In genomic region chr14:91297081-91297711, GRCh38 we compare ENCODE assay signal across 34 cellular contexts. TPM values are rescaled to one million over a fixed set of nuclear protein-coding genes. Genes with fewer than 3 reads are reported as not detected.
DNase-seq lines count a peak whose midpoint lies in the region; ATAC-seq, FAIRE-seq and TF ChIP-seq lines count a peak whose summit lies in the region.
"Had no signal": no experiment of that assay in that cellular context is flagged by ENCODE, and none has a peak within 500 bp of the region (broad histone marks: within the 10 kb centered on the region; RNA-seq: fewer than 3 reads in every experiment).

No MANE protein-coding gene starts in this region.

- no peaks in the 10 kb centered on the region for H3K9me3 Mint-ChIP-seq in activated naive CD4-positive, alpha-beta T cell treated with anti-CD3 and anti-CD28 coated beads, Interleukin-2, amount 50 U/mL, for 24 hours
- no peaks in the 10 kb centered on the region for H3K9me3 Mint-ChIP-seq in activated CD8-positive, alpha-beta T cell treated with anti-CD3 and anti-CD28 coated beads for 36 hours
- no peaks in the 10 kb centered on the region for H3K9me3 Mint-ChIP-seq in stimulated activated effector memory CD8-positive, alpha-beta T cell treated with anti-CD3 and anti-CD28 coated beads, Interleukin-12 subunit alpha, Interleukin-12 subunit beta, amount 100 ng/mL, for 72 hours
- H3K9me3 Mint-ChIP-seq: activated naive CD8-positive, alpha-beta T cell treated with anti-CD3 and anti-CD28 coated beads, Interleukin-2, amount 10 ng/mL, durations not matched to agents 7 days and 5 days; H9 had no signal

- CTCF ChIA-PET in activated CD8-positive, alpha-beta T cell treated with anti-CD3 and anti-CD28 coated beads for 36 hours (lab: Charles Lee) = interaction anchor here (1.0 to 1.8 kb wide), 5 partner anchors 9 to 328 kb away, joined by 3 to 10 read pairs (median 6); no protein-coding TSS in a partner anchor

- no peak for FAIRE-seq in kidney (lab: Jason Lieb, UNC)
- FAIRE-seq: G401.6 had no signal

- no peaks in the 10 kb centered on the region for H3K27me3 Mint-ChIP-seq in activated naive CD4-positive, alpha-beta T cell treated with anti-CD3 and anti-CD28 coated beads, Interleukin-2, amount 50 U/mL, for 24 hours
- H3K27me3 Mint-ChIP-seq in activated CD8-positive, alpha-beta T cell treated with anti-CD3 and anti-CD28 coated beads for 36 hours = no peaks in the 10 kb centered on the region
- H3K27me3 Mint-ChIP-seq: activated naive CD8-positive, alpha-beta T cell treated with anti-CD3 and anti-CD28 coated beads, Interleukin-2, amount 10 ng/mL, durations not matched to agents 7 days and 5 days had no signal

- no peak overlapping the region for H3K9ac ChIP-seq in kidney (ENCODE audit: low read length in 2 of 2)
- H3K9ac ChIP-seq: BLaER1, SK-N-SH had no signal

- H3K9me3 ChIP-seq in kidney (ENCODE audit: control insufficient read depth in 1 of 2, low read length in 2 of 2) (no peaks in the 10 kb centered on the region), mucosa of descending colon (no peaks in the 10 kb centered on the region)
- H3K9me3 ChIP-seq: ascending aorta, BLaER1, Caco-2, neutrophil, prostate gland, sigmoid colon, SK-N-SH had no signal

- no peak overlapping the region for H3K27ac ChIP-seq in kidney (ENCODE audit: low read depth in 2 of 2, low read length in 2 of 2)
- H3K27ac ChIP-seq: ascending aorta, BLaER1, neutrophil, sigmoid colon had no signal

- H3K4me1 ChIP-seq in kidney (ENCODE audit: control insufficient read depth in 1 of 2, insufficient read depth in 1 of 2, low read depth in 1 of 2, low read length in 2 of 2) (no peaks in the 10 kb centered on the region), mucosa of descending colon (ENCODE audit: low read depth) (no peaks in the 10 kb centered on the region)
- H3K4me1 ChIP-seq: BLaER1, Caco-2, prostate gland had no signal

- peaks cover 30% of the 10 kb centered on the region for H3K36me3 Mint-ChIP-seq in activated naive CD4-positive, alpha-beta T cell treated with anti-CD3 and anti-CD28 coated beads, Interleukin-2, amount 50 U/mL, for 24 hours
- peaks cover 89% of the 10 kb centered on the region for H3K36me3 Mint-ChIP-seq in activated CD8-positive, alpha-beta T cell treated with anti-CD3 and anti-CD28 coated beads for 36 hours (ENCODE audit: low read depth)
- H3K36me3 Mint-ChIP-seq in stimulated activated effector memory CD8-positive, alpha-beta T cell treated with anti-CD3 and anti-CD28 coated beads, Interleukin-12 subunit alpha, Interleukin-12 subunit beta, amount 100 ng/mL, for 72 hours = peaks cover 100% of the 10 kb centered on the region

- intact Hi-C loops in activated CD8-positive, alpha-beta T cell treated with anti-CD3 and anti-CD28 coated beads for 36 hours (cut with micrococcal nuclease) = no loop called here
- intact Hi-C loops in kidney (cut with DNase I) (loop anchor here (10.0 kb wide), 1 partner anchor 392 kb away; no protein-coding TSS in a partner anchor), mucosa of descending colon (cut with DNase I, micrococcal nuclease) (no loop called here)

- peak overlapping the region; percentile 88 for H3K27ac Mint-ChIP-seq in activated naive CD4-positive, alpha-beta T cell treated with anti-CD3 and anti-CD28 coated beads, Interleukin-2, amount 50 U/mL, for 24 hours
- peak overlapping the region; percentile 96 for H3K27ac Mint-ChIP-seq in activated CD8-positive, alpha-beta T cell treated with anti-CD3 and anti-CD28 coated beads for 36 hours
- peak overlapping the region; percentile 94 for H3K27ac Mint-ChIP-seq in stimulated activated effector memory CD8-positive, alpha-beta T cell treated with anti-CD3 and anti-CD28 coated beads, Interleukin-12 subunit alpha, Interleukin-12 subunit beta, amount 100 ng/mL, for 72 hours
- H3K27ac Mint-ChIP-seq: activated naive CD8-positive, alpha-beta T cell treated with anti-CD3 and anti-CD28 coated beads, Interleukin-2, amount 10 ng/mL, durations not matched to agents 7 days and 5 days had no signal

- H3K4me1 Mint-ChIP-seq in activated naive CD4-positive, alpha-beta T cell treated with anti-CD3 and anti-CD28 coated beads, Interleukin-2, amount 50 U/mL, for 24 hours = peaks cover 30% of the 10 kb centered on the region
- peaks cover 61% of the 10 kb centered on the region for H3K4me1 Mint-ChIP-seq in activated CD8-positive, alpha-beta T cell treated with anti-CD3 and anti-CD28 coated beads for 36 hours (ENCODE audit: low read depth)
- peaks cover 51% of the 10 kb centered on the region for H3K4me1 Mint-ChIP-seq in stimulated activated effector memory CD8-positive, alpha-beta T cell treated with anti-CD3 and anti-CD28 coated beads, Interleukin-12 subunit alpha, Interleukin-12 subunit beta, amount 100 ng/mL, for 72 hours

- H3K4me3 ChIP-seq in kidney (ENCODE audit: low read length in 2 of 2) = no peak overlapping the region
- no peak overlapping the region for H3K4me3 ChIP-seq in mucosa of descending colon
- H3K4me3 ChIP-seq: ascending aorta, BLaER1, prostate gland, sigmoid colon had no signal

- no peak overlapping the region for H3K4me3 Mint-ChIP-seq in activated naive CD4-positive, alpha-beta T cell treated with anti-CD3 and anti-CD28 coated beads, Interleukin-2, amount 50 U/mL, for 24 hours
- no peak overlapping the region for H3K4me3 Mint-ChIP-seq in activated CD8-positive, alpha-beta T cell treated with anti-CD3 and anti-CD28 coated beads for 36 hours
- H3K4me3 Mint-ChIP-seq in stimulated activated effector memory CD8-positive, alpha-beta T cell treated with anti-CD3 and anti-CD28 coated beads, Interleukin-12 subunit alpha, Interleukin-12 subunit beta, amount 100 ng/mL, for 72 hours = no peak overlapping the region
- H3K4me3 Mint-ChIP-seq: activated naive CD8-positive, alpha-beta T cell treated with anti-CD3 and anti-CD28 coated beads, Interleukin-2, amount 10 ng/mL, durations not matched to agents 7 days and 5 days; H9 had no signal

- H3K36me3 ChIP-seq in kidney (ENCODE audit: control insufficient read depth in 1 of 2, insufficient read depth in 2 of 2, low read length in 2 of 2) (peaks cover 13 to 20% of the 10 kb centered on the region in 2 donors), mucosa of descending colon (ENCODE audit: low read depth) (peaks cover 3% of the 10 kb centered on the region)
- H3K36me3 ChIP-seq: ascending aorta, prostate gland, sigmoid colon had no signal

- POLR2A ChIA-PET in activated CD8-positive, alpha-beta T cell treated with anti-CD3 and anti-CD28 coated beads for 36 hours (lab: Charles Lee) = interaction anchor here (0.5 to 1.6 kb wide), 7 partner anchors 9 to 218 kb away, joined by 3 to 6 read pairs (median 3); no protein-coding TSS in a partner anchor

- ATAC-seq in activated CD8-positive, alpha-beta T cell treated with anti-CD3 and anti-CD28 coated beads for 36 hours = no peak
- no peak for ATAC-seq in stimulated activated effector memory CD8-positive, alpha-beta T cell treated with anti-CD3 and anti-CD28 coated beads, Interleukin-12 subunit alpha, Interleukin-12 subunit beta, amount 100 ng/mL, for 72 hours
- no peak for ATAC-seq in mucosa of descending colon
- ATAC-seq: Right ventricle myocardium inferior had no signal

- no peak for TF ChIP-seq CTCF in activated CD8-positive, alpha-beta T cell treated with anti-CD3 and anti-CD28 coated beads for 36 hours (IDR thresholded peaks at IDR 0.05)
- TF ChIP-seq CTCF in kidney (IDR thresholded peaks at IDR 0.05; ENCODE audit: borderline replicate concordance, extremely low read depth, insufficient read depth) (no peak), mucosa of descending colon (IDR thresholded peaks at IDR 0.05) (no peak)

- no peak for DNase-seq in activated naive CD4-positive, alpha-beta T cell treated with anti-CD3 and anti-CD28 coated beads, Interleukin-2, amount 50 U/mL, for 16 hours
- DNase-seq in activated CD8-positive, alpha-beta T cell treated with anti-CD3 and anti-CD28 coated beads for 36 hours = no peak
- DNase-seq in kidney = peak; percentile 68
- DNase-seq in stimulated activated effector memory CD8-positive, alpha-beta T cell treated with anti-CD3 and anti-CD28 coated beads, Interleukin-12 subunit alpha, Interleukin-12 subunit beta, amount 100 ng/mL, for 72 hours (ENCODE audit: low spot score in 2 of 2) = no peak
- DNase-seq in NAMALWA (ENCODE audit: low spot score) = no peak
- no peak for DNase-seq in mucosa of descending colon
- no peak for DNase-seq in SW 1271 (lab: John Stamatoyannopoulos, UW)
- DNase-seq: activated CD4-positive, CD25-positive, alpha-beta regulatory T cell treated with anti-CD3 and anti-CD28 coated beads, Interleukin-2, amount 50 U/mL, for 72 hours; activated naive CD8-positive, alpha-beta T cell treated with anti-CD3 and anti-CD28 coated beads, Interleukin-2, amount 10 ng/mL, durations not matched to agents 7 days and 5 days; activated T-cell treated with anti-CD3 and anti-CD28 coated beads, Interleukin-2, amount 50 U/mL, for 48 hours; Caco-2; cortex of kidney; DMS79; effector memory CD4-positive, alpha-beta T cell; H9; hypothalamus; MV-4-11; NCI-H1436 treated with DMSO at 0.1 percent for 48 hours; NCI-H2107; NCI-H345; NCI-H69; sigmoid colon; SK-N-SH; stimulated activated CD4-positive, alpha-beta T cell treated with anti-CD3 and anti-CD28 coated beads, Interleukin-4, amount 100 ng/mL, for 24 hours; substantia nigra; T-helper 2 cell; trophoblast cell had no signal

RNA-seq across cellular contexts. Expression of gene GPR68, which starts 52.7 kb away (rescaled TPM):
- 10 to 100 TPM; 11.9 to 14.0 TPM for total RNA-seq in activated CD8-positive, alpha-beta T cell treated with anti-CD3 and anti-CD28 coated beads for 36 hours
- total RNA-seq in kidney (1.7 TPM), mucosa of descending colon (1 to 10 TPM; 1.4 to 2.4 (median 2.3) TPM)
- polyA plus RNA-seq in kidney (ENCODE audit: insufficient read depth, low read depth, low replicate concordance) = 0.82 TPM
- total RNA-seq: ascending aorta had no signal
